Comparison of ENCODE assay signal across 1 cellular context in the genomic region with DNA sequence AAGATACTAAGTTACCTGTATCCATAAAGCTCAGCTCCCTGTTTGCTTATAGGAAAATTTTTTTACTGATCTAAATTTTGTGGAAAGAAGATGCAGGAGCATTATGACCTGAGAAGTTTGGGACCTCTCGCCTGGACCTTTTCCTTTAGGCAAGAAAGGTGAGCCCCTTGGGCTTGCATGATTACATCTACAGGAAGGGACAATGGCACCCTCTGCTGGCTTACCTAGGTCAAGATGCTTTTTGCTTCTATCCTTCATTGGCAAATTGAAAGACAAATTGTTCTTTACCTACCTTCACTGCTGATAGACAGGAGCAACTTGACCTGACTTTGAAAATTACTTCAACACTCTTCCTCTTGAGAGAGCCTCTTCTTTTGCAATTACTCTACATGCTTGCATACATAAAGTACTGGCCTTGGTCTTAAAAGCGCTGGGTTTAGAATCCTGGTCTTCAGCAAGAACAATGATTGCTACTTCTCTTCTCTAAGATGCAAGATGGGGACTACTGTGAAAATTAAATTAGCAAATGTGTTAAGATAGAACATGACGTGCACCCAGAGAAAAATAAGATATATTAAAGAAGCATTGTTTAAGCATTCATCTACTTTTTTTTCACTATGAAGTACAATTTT.
TF ChIP-seq lines count a peak whose summit lies in the region.

No MANE protein-coding gene starts in this region.

TF ChIP-seq in H1, 55 proteins besides CTCF, POLR2A, EP300 and RAD21 (continued from another document):
- TF ChIP-seq, protein P1, sequence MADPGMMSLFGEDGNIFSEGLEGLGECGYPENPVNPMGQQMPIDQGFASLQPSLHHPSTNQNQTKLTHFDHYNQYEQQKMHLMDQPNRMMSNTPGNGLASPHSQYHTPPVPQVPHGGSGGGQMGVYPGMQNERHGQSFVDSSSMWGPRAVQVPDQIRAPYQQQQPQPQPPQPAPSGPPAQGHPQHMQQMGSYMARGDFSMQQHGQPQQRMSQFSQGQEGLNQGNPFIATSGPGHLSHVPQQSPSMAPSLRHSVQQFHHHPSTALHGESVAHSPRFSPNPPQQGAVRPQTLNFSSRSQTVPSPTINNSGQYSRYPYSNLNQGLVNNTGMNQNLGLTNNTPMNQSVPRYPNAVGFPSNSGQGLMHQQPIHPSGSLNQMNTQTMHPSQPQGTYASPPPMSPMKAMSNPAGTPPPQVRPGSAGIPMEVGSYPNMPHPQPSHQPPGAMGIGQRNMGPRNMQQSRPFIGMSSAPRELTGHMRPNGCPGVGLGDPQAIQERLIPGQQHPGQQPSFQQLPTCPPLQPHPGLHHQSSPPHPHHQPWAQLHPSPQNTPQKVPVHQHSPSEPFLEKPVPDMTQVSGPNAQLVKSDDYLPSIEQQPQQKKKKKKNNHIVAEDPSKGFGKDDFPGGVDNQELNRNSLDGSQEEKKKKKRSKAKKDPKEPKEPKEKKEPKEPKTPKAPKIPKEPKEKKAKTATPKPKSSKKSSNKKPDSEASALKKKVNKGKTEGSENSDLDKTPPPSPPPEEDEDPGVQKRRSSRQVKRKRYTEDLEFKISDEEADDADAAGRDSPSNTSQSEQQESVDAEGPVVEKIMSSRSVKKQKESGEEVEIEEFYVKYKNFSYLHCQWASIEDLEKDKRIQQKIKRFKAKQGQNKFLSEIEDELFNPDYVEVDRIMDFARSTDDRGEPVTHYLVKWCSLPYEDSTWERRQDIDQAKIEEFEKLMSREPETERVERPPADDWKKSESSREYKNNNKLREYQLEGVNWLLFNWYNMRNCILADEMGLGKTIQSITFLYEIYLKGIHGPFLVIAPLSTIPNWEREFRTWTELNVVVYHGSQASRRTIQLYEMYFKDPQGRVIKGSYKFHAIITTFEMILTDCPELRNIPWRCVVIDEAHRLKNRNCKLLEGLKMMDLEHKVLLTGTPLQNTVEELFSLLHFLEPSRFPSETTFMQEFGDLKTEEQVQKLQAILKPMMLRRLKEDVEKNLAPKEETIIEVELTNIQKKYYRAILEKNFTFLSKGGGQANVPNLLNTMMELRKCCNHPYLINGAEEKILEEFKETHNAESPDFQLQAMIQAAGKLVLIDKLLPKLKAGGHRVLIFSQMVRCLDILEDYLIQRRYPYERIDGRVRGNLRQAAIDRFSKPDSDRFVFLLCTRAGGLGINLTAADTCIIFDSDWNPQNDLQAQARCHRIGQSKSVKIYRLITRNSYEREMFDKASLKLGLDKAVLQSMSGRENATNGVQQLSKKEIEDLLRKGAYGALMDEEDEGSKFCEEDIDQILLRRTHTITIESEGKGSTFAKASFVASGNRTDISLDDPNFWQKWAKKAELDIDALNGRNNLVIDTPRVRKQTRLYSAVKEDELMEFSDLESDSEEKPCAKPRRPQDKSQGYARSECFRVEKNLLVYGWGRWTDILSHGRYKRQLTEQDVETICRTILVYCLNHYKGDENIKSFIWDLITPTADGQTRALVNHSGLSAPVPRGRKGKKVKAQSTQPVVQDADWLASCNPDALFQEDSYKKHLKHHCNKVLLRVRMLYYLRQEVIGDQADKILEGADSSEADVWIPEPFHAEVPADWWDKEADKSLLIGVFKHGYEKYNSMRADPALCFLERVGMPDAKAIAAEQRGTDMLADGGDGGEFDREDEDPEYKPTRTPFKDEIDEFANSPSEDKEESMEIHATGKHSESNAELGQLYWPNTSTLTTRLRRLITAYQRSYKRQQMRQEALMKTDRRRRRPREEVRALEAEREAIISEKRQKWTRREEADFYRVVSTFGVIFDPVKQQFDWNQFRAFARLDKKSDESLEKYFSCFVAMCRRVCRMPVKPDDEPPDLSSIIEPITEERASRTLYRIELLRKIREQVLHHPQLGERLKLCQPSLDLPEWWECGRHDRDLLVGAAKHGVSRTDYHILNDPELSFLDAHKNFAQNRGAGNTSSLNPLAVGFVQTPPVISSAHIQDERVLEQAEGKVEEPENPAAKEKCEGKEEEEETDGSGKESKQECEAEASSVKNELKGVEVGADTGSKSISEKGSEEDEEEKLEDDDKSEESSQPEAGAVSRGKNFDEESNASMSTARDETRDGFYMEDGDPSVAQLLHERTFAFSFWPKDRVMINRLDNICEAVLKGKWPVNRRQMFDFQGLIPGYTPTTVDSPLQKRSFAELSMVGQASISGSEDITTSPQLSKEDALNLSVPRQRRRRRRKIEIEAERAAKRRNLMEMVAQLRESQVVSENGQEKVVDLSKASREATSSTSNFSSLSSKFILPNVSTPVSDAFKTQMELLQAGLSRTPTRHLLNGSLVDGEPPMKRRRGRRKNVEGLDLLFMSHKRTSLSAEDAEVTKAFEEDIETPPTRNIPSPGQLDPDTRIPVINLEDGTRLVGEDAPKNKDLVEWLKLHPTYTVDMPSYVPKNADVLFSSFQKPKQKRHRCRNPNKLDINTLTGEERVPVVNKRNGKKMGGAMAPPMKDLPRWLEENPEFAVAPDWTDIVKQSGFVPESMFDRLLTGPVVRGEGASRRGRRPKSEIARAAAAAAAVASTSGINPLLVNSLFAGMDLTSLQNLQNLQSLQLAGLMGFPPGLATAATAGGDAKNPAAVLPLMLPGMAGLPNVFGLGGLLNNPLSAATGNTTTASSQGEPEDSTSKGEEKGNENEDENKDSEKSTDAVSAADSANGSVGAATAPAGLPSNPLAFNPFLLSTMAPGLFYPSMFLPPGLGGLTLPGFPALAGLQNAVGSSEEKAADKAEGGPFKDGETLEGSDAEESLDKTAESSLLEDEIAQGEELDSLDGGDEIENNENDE (IDR thresholded peaks at IDR 0.05; ENCODE audit: insufficient replicate concordance, low read length): no peak
- no peak for TF ChIP-seq CEBPB (IDR thresholded peaks at IDR 0.05; ENCODE audit: low read depth, low read length)
- TF ChIP-seq HDAC6 (IDR thresholded peaks at IDR 0.05; ENCODE audit: low read depth, low read length): no peak
- TF ChIP-seq CHD2 (IDR thresholded peaks at IDR 0.05; ENCODE audit: low read length): no peak
- no peak for TF ChIP-seq TAF1 (IDR thresholded peaks at IDR 0.05; ENCODE audit: low read depth, low read length)
- no peak for TF ChIP-seq TBP (IDR thresholded peaks at IDR 0.05; ENCODE audit: low read depth, low read length)
- TF ChIP-seq SP1 (IDR thresholded peaks at IDR 0.05; ENCODE audit: low read depth, low read length): no peak
- no peak for TF ChIP-seq POLR2AphosphoS5 (IDR thresholded peaks at IDR 0.05; ENCODE audit: low read depth, low read length)
- TF ChIP-seq SP2 (IDR thresholded peaks at IDR 0.05; ENCODE audit: low read length): no peak
- TF ChIP-seq NRF1 (IDR thresholded peaks at IDR 0.05; ENCODE audit: low read depth, low read length): no peak
- TF ChIP-seq CBX5 (IDR thresholded peaks at IDR 0.05; ENCODE audit: low read depth, low read length): no peak
